ENCODE assay signal across 25 cellular contexts in the genomic region with DNA sequence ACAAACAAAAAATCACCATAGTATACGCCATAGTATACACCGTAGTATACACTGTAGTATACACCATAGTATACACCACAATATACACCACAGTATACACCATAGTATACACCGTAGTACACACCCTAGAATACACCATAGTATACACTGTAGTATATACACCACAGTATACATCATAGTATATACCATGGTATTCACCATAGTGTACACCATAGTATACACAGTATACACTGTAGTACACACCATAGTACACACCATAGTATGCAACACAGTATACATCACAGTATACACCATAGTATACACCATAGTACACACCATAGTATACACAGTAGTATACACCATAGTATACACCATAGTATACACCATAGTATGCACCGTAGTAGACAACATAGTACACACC.
"Had no signal": no experiment of that assay in that cellular context is flagged by ENCODE, and none has a peak within 500 bp of the region (broad histone marks: within the 10 kb centered on the region; RNA-seq: fewer than 3 reads in every experiment).

No MANE protein-coding gene starts in this region.

- H3K4me3 ChIP-seq: heart right ventricle, hepatocyte, lower lobe of right lung, ovary, right atrium auricular region, right lobe of liver, smooth muscle cell, suprapubic skin, thoracic aorta, tibial artery, upper lobe of right lung had no signal

- DNase-seq: glutamatergic neuron; heart right ventricle; islet precursor cell; left ventricle myocardium superior; lower lobe of right lung; mammary epithelial cell; mesenchymal stem cell; natural killer cell; ovary; right lobe of liver; stimulated activated CD4-positive, alpha-beta T cell treated with anti-CD3 and anti-CD28 coated beads, Interleukin-1b, Interleukin-23, amount 100 ng/mL, for 48 hours; stimulated activated CD4-positive, alpha-beta T cell treated with anti-CD3 and anti-CD28 coated beads, Interleukin-2, amount 100 ng/mL, for 48 hours; stimulated activated CD4-positive, alpha-beta T cell treated with anti-CD3 and anti-CD28 coated beads, Interleukin-4, amount 100 ng/mL, for 4 hours; stimulated activated CD8-positive, alpha-beta memory T cell treated with anti-CD3 and anti-CD28 coated beads, Interleukin-4, amount 100 ng/mL, for 48 hours; stimulated activated naive CD4-positive, alpha-beta T cell; tibial artery; trophoblast cell; upper lobe of right lung had no signal

- H3K27me3 ChIP-seq: heart right ventricle, hepatocyte, ovary, right atrium auricular region, right lobe of liver, suprapubic skin, tibial artery, upper lobe of right lung had no signal

- H3K36me3 Mint-ChIP-seq: natural killer cell had no signal

- ATAC-seq: heart right ventricle, left ventricle myocardium superior, lower lobe of right lung, right lobe of liver, upper lobe of right lung had no signal

- H3K4me2 ChIP-seq: hepatocyte, smooth muscle cell had no signal

- H3K79me2 ChIP-seq: hepatocyte had no signal

- FAIRE-seq: urothelium cell line had no signal

- H3K36me3 ChIP-seq: heart right ventricle, lower lobe of right lung, ovary, right atrium auricular region, right lobe of liver, suprapubic skin, thoracic aorta, tibial artery, upper lobe of right lung had no signal

- H3K4me1 Mint-ChIP-seq: natural killer cell had no signal

- H3K27ac Mint-ChIP-seq: natural killer cell, progenitor cell of endocrine pancreas had no signal

- H3K27ac ChIP-seq: hepatocyte, lower lobe of right lung, ovary, right atrium auricular region, right lobe of liver, suprapubic skin, thoracic aorta, tibial artery, upper lobe of right lung had no signal

- H3K4me3 Mint-ChIP-seq: natural killer cell had no signal

- H3K9me3 ChIP-seq: lower lobe of right lung, ovary, right atrium auricular region, right lobe of liver, suprapubic skin, thoracic aorta, tibial artery, upper lobe of right lung had no signal

- H2AFZ ChIP-seq: hepatocyte had no signal

- H3K4me1 ChIP-seq: heart right ventricle, lower lobe of right lung, right atrium auricular region, right lobe of liver, suprapubic skin, tibial artery, upper lobe of right lung had no signal
